11 cellular contexts compared by ENCODE assay signal in genomic region chr3:52218454-52218853, GRCh38. TPM values are rescaled to one million over a fixed set of nuclear protein-coding genes. Genes with fewer than 3 reads are reported as not detected.
DNase-seq lines count a peak whose midpoint lies in the region; ATAC-seq and TF ChIP-seq lines count a peak whose summit lies in the region.
"Had no signal": no experiment of that assay in that cellular context is flagged by ENCODE, and none has a peak within 500 bp of the region (broad histone marks: within the 10 kb centered on the region; RNA-seq: fewer than 3 reads in every experiment).

No MANE protein-coding gene starts in this region.

- H3K36me3 Mint-ChIP-seq in T-helper 1 cell treated with Interleukin-12 subunit alpha and Interleukin-12 subunit beta and Interleukin-4 antibody, amounts not matched to agents 30 μg/mL and 1 μg/mL, for 36 hours (ENCODE audit: low read depth), result peaks cover 24% of the 10 kb centered on the region
- H3K36me3 Mint-ChIP-seq in endodermal cell (ENCODE audit: low read depth), result peaks cover 22% of the 10 kb centered on the region

- H3K4me3 Mint-ChIP-seq in T-helper 1 cell treated with Interleukin-12 subunit alpha and Interleukin-12 subunit beta and Interleukin-4 antibody, amounts not matched to agents 30 μg/mL and 1 μg/mL, for 36 hours, result peak overlapping the region; percentile 25
- H3K4me3 Mint-ChIP-seq in endodermal cell, result no peak overlapping the region

- no peak for TF ChIP-seq RAD21 in HCT116 (IDR thresholded peaks at IDR 0.05; ENCODE audit: low read depth)

- no peaks in the 10 kb centered on the region for H3K9me3 ChIP-seq in HCT116 (ENCODE audit: control insufficient read depth in 1 of 2, insufficient read depth in 1 of 2, low read depth in 1 of 2, low read length in 2 of 2)
- H3K9me3 ChIP-seq in endodermal cell (ENCODE audit: control insufficient read depth, low read length), result no peaks in the 10 kb centered on the region
- H3K9me3 ChIP-seq in sigmoid colon, result no peaks in the 10 kb centered on the region
- H3K9me3 ChIP-seq in GM23248 (ENCODE audit: low read depth), result no peaks in the 10 kb centered on the region

- H3K4me1 ChIP-seq in HCT116 (ENCODE audit: control insufficient read depth in 1 of 2, insufficient read depth in 2 of 2, low read length in 2 of 2), result peaks cover 21 to 42% of the 10 kb centered on the region in 2 experiments
- H3K4me1 ChIP-seq in endodermal cell (ENCODE audit: control insufficient read depth, insufficient read depth, low read length), result peaks cover 8% of the 10 kb centered on the region
- H3K4me1 ChIP-seq in sigmoid colon, result peaks cover 0 to 33% (median 19%) of the 10 kb centered on the region in 4 donors
- peaks cover 13% of the 10 kb centered on the region for H3K4me1 ChIP-seq in GM23248 (ENCODE audit: insufficient read depth)

- H3K79me2 ChIP-seq in HCT116 (ENCODE audit: insufficient read depth, low read length) (no peaks in the 10 kb centered on the region), GM23248 (ENCODE audit: insufficient read depth) (no peaks in the 10 kb centered on the region)

- no peaks in the 10 kb centered on the region for H3K27me3 ChIP-seq in HCT116 (ENCODE audit: insufficient read depth, low read length)
- no peaks in the 10 kb centered on the region for H3K27me3 ChIP-seq in endodermal cell (ENCODE audit: control insufficient read depth, insufficient read depth, low read length, poor library complexity, severe bottlenecking)
- no peaks in the 10 kb centered on the region for H3K27me3 ChIP-seq in sigmoid colon
- H3K27me3 ChIP-seq in GM23248 (replicated peaks; ENCODE audit: insufficient read depth), result no peaks in the 10 kb centered on the region

- peaks cover 8 to 10% of the 10 kb centered on the region in 2 experiments for H3K36me3 ChIP-seq in HCT116 (ENCODE audit: control insufficient read depth in 1 of 2, insufficient read depth in 2 of 2, low read length in 2 of 2)
- H3K36me3 ChIP-seq in endodermal cell (ENCODE audit: control insufficient read depth, insufficient read depth, low read length), result peaks cover 20% of the 10 kb centered on the region
- H3K36me3 ChIP-seq in sigmoid colon, result peaks cover 10 to 22% (median 18%) of the 10 kb centered on the region in 4 donors
- peaks cover 11% of the 10 kb centered on the region; the same call in 1 of the 2 replicates for H3K36me3 ChIP-seq in GM23248 (ENCODE audit: low read depth)

- peaks cover 29% of the 10 kb centered on the region for H3F3A ChIP-seq in GM23248 (ENCODE audit: insufficient read depth)

- H3K4me1 Mint-ChIP-seq in T-helper 1 cell treated with Interleukin-12 subunit alpha and Interleukin-12 subunit beta and Interleukin-4 antibody, amounts not matched to agents 30 μg/mL and 1 μg/mL, for 36 hours (ENCODE audit: low read depth), result peaks cover 62% of the 10 kb centered on the region
- peaks cover 10% of the 10 kb centered on the region for H3K4me1 Mint-ChIP-seq in endodermal cell

- DNase-seq in HCT116 (ENCODE audit: low read depth, low spot score) (no peak), endodermal cell (no peak), sigmoid colon (no peak), dedifferentiated amniotic fluid mesenchymal stem cell (ENCODE audit: extremely low spot score) (no peak), GM23248 (no peak), amniotic stem cell (lab: John Stamatoyannopoulos, UW) (no peak), KG1 (lab: John Stamatoyannopoulos, UW) (no peak)
- DNase-seq: stimulated activated CD4-positive, alpha-beta T cell treated with anti-CD3 and anti-CD28 coated beads, Interleukin-12 subunit alpha, Interleukin-12 subunit beta, amount 100 ng/mL, for 4 hours had no signal

- H4K20me1 ChIP-seq in HCT116 (ENCODE audit: insufficient read depth) (no peaks in the 10 kb centered on the region), GM23248 (ENCODE audit: insufficient read depth) (no peaks in the 10 kb centered on the region)

- H3K9me2 ChIP-seq in HCT116 (ENCODE audit: insufficient read depth), result no peaks in the 10 kb centered on the region
- H3K9me2 ChIP-seq in GM23248 (ENCODE audit: insufficient read depth), result no peaks in the 10 kb centered on the region

- in situ Hi-C loops in GM23248 (cut with MboI), result no loop called here

- TF ChIP-seq CTCF in HCT116 (IDR thresholded peaks at IDR 0.05 in 2 of 3, conservative IDR thresholded peaks at IDR 0.05 in 1 of 3; ENCODE audit: borderline replicate concordance in 1 of 3, insufficient read depth in 1 of 3, low read depth in 2 of 3, low read length in 2 of 3) (no peak), endodermal cell (conservative IDR thresholded peaks at IDR 0.05) (no peak), sigmoid colon (IDR thresholded peaks at IDR 0.05) (no peak)

- peak overlapping the region; percentile 50 for H3K27ac Mint-ChIP-seq in T-helper 1 cell treated with Interleukin-12 subunit alpha and Interleukin-12 subunit beta and Interleukin-4 antibody, amounts not matched to agents 30 μg/mL and 1 μg/mL, for 36 hours
- H3K27ac Mint-ChIP-seq in endodermal cell, result peak overlapping the region; percentile 55

- no peaks in the 10 kb centered on the region for H3K9me3 Mint-ChIP-seq in T-helper 1 cell treated with Interleukin-12 subunit alpha and Interleukin-12 subunit beta and Interleukin-4 antibody, amounts not matched to agents 30 μg/mL and 1 μg/mL, for 36 hours
- no peaks in the 10 kb centered on the region for H3K9me3 Mint-ChIP-seq in endodermal cell

- 93 to 94% methylated on average over 9 to 12 of the region's 12 CpGs for WGBS in endodermal cell (ENCODE audit: insufficient coverage in 1 of 2, insufficient read length in 1 of 2), 2 experiments
- 61 to 78% methylated on average over 12 of the region's 12 CpGs for WGBS in sigmoid colon, 2 donors
- 94 to 96% methylated on average over 12 of the region's 12 CpGs for WGBS in GM23248 (ENCODE audit: low coverage in 1 of 2, low lambda C conversion rate in 2 of 2, missing lambda C conversion rate in 2 of 2), 2 experiments

- H3K4me3 ChIP-seq in HCT116 (replicated peaks in 1 of 2; ENCODE audit: low read depth in 1 of 2, low read length in 2 of 2) (no peak overlapping the region), endodermal cell (ENCODE audit: low read length) (no peak overlapping the region), sigmoid colon (no peak overlapping the region), GM23248 (no peak overlapping the region)

- H2AFZ ChIP-seq in HCT116 (ENCODE audit: low read depth, low read length, poor library complexity, severe bottlenecking) (no peak overlapping the region), GM23248 (no peak overlapping the region)

- CTCF ChIA-PET in HCT116 (lab: Charles Lee), result interaction anchor here (1.2 to 5.4 kb wide), 2 partner anchors 19 to 121 kb away, joined by 4 to 55 read pairs; no protein-coding TSS in a partner anchor

- BruUV-seq in HCT116 (replicated peaks; lab: Mats Ljungman, UMichigan), result no TSS peak

- POLR2A ChIA-PET in HCT116 (lab: Charles Lee), result interaction anchor here (0.6 kb wide), 1 partner anchor 222 kb away, joined by 4 read pairs; no protein-coding TSS in a partner anchor

- no peak overlapping the region; the same call in 1 of the 2 replicates for H3K9ac ChIP-seq in HCT116 (ENCODE audit: low read length)
- H3K9ac ChIP-seq in endodermal cell (ENCODE audit: extremely low read depth, low read length, poor library complexity, severe bottlenecking), result no peak overlapping the region
- no peak overlapping the region for H3K9ac ChIP-seq in GM23248

- no peak for ATAC-seq in HCT116

- peak overlapping the region; percentile 68 for H3K27ac ChIP-seq in HCT116 (ENCODE audit: low read depth, low read length)
- H3K27ac ChIP-seq in endodermal cell (ENCODE audit: low read depth, low read length), result no peak overlapping the region
- peak overlapping the region in 3 of 4 donors; percentile 34 to 66 (median 64) for H3K27ac ChIP-seq in sigmoid colon
- no peak overlapping the region for H3K27ac ChIP-seq in GM23248

- TF ChIP-seq POLR2A in HCT116 (IDR thresholded peaks at IDR 0.05; ENCODE audit: borderline replicate concordance, extremely low read depth, insufficient read depth, insufficient read length) (no peak), sigmoid colon (IDR thresholded peaks at IDR 0.05) (no peak)

- no peaks in the 10 kb centered on the region for H3K27me3 Mint-ChIP-seq in T-helper 1 cell treated with Interleukin-12 subunit alpha and Interleukin-12 subunit beta and Interleukin-4 antibody, amounts not matched to agents 30 μg/mL and 1 μg/mL, for 36 hours (ENCODE audit: low read depth)
- no peaks in the 10 kb centered on the region for H3K27me3 Mint-ChIP-seq in endodermal cell (ENCODE audit: insufficient read depth)

- TF ChIP-seq EP300 in sigmoid colon (IDR thresholded peaks at IDR 0.05), result no peak

- H3K4me2 ChIP-seq in HCT116 (ENCODE audit: low read length), result peak overlapping the region; percentile 69
- no peak overlapping the region for H3K4me2 ChIP-seq in GM23248 (ENCODE audit: unreplicated experiment)

- intact Hi-C loops in HCT116 (cut with micrococcal nuclease) (loop anchor here (5.0 kb wide), 1 partner anchor 66 kb away; the partner anchor contains the start of gene POC1A), sigmoid colon (cut with DNase I) (no loop called here)

- RAD21 ChIA-PET in HCT116 (lab: Charles Lee; ENCODE audit: low non-redundant PET in 1 of 2, low total read pairs in 2 of 2, uncharacterized antibody in 2 of 2, unreplicated experiment in 2 of 2), result interaction anchor here in 1 of 2 experiments (1.4 kb wide), 1 partner anchor 121 kb away, joined by 5 read pairs; no protein-coding TSS in a partner anchor

RNA-seq across cellular contexts. Expression of gene TLR9, which starts 7.0 kb away (rescaled TPM):
- 0.15 TPM for total RNA-seq in HCT116 (2021; ENCODE audit: unreplicated experiment)
- polyA plus RNA-seq in HCT116 (2012), result 0.14 and 0.16 TPM in 2 replicates
- total RNA-seq in endodermal cell, result under 1 TPM in 1 of 2 donors, not detected in 1; 0.11 TPM
- polyA plus RNA-seq in endodermal cell (2013, experiment 1 of 2), result 0.18 TPM
- 0.17 TPM for polyA plus RNA-seq in endodermal cell (2013, experiment 2 of 2)
- under 1 TPM in 2 of 4 donors, not detected in 2; 0.54 to 0.55 TPM for total RNA-seq in sigmoid colon
- polyA plus RNA-seq in sigmoid colon, result under 1 TPM in 1 of 3 donors, not detected in 2; 0.98 TPM
- total RNA-seq in GM23248 (2014; rRNA removed; shearing (Covaris generic)), result not detected in 2 replicates
- 0.11 TPM in 1 of 2 replicates, not detected in the other for polyA plus RNA-seq in GM23248 (2016; fragmentation: Nextera tagmentation; extraction: Ambion mirVana)
- total RNA-seq: epithelial cell of proximal tubule, temporal lobe had no signal

RNA-seq across cellular contexts. Expression of gene ALAS1, which starts 20.5 kb away (rescaled TPM):
- total RNA-seq in HCT116 (2021; ENCODE audit: unreplicated experiment) (74.0 TPM), endodermal cell (10 to 100 TPM; 33.6 to 50.1 TPM), sigmoid colon (10 to 100 TPM; 23.2 to 27.3 (median 25.8) TPM)
- polyA plus RNA-seq in HCT116 (2012), result 97.3 and 97.6 TPM in 2 replicates
- polyA plus RNA-seq in endodermal cell (2013, experiment 1 of 2), result 49.3 TPM
- polyA plus RNA-seq in endodermal cell (2013, experiment 2 of 2), result 41.2 TPM
- polyA plus RNA-seq in sigmoid colon (100 to 1,000 TPM in 1 of 3 donors, 10 to 100 TPM in 2; 70.7 to 121 (median 81.7) TPM), GM23248 (2016; fragmentation: Nextera tagmentation; extraction: Ambion mirVana) (30.4 and 31.0 TPM in 2 replicates)
- 21.2 and 33.9 TPM in 2 replicates for total RNA-seq in GM23248 (2014; rRNA removed; shearing (Covaris generic))

RNA-seq across cellular contexts. Expression of gene TWF2, which starts 20.5 kb away (rescaled TPM):
- total RNA-seq in HCT116 (2021; ENCODE audit: unreplicated experiment) (100 TPM), endodermal cell (10 to 100 TPM; 40.7 to 41.9 TPM), sigmoid colon (10 to 100 TPM; 40.4 to 57.3 (median 50.8) TPM)
- 139 and 142 TPM in 2 replicates for polyA plus RNA-seq in HCT116 (2012)
- 32.6 TPM for polyA plus RNA-seq in endodermal cell (2013, experiment 1 of 2)
- 27.3 TPM for polyA plus RNA-seq in endodermal cell (2013, experiment 2 of 2)
- polyA plus RNA-seq in sigmoid colon (10 to 100 TPM; 62.5 to 79.3 (median 65.3) TPM), GM23248 (2016; fragmentation: Nextera tagmentation; extraction: Ambion mirVana) (95.1 and 105 TPM in 2 replicates)
- 124 and 137 TPM in 2 replicates for total RNA-seq in GM23248 (2014; rRNA removed; shearing (Covaris generic))

RNA-seq across cellular contexts. Expression of gene PPM1M, which starts 27.1 kb away (rescaled TPM):
- 16.6 TPM for total RNA-seq in HCT116 (2021; ENCODE audit: unreplicated experiment)
- polyA plus RNA-seq in HCT116 (2012), result 18.3 and 18.8 TPM in 2 replicates
- total RNA-seq in endodermal cell, result 1 to 10 TPM; 6.7 to 6.8 TPM
- 4.8 TPM for polyA plus RNA-seq in endodermal cell (2013, experiment 1 of 2)
- polyA plus RNA-seq in endodermal cell (2013, experiment 2 of 2), result 3.8 TPM
- total RNA-seq in sigmoid colon, result 10 to 100 TPM; 21.7 to 28.2 (median 24.8) TPM
- polyA plus RNA-seq in sigmoid colon, result 10 to 100 TPM in 2 of 3 donors, 1 to 10 TPM in 1; 5.8 to 16.9 (median 11.4) TPM
- total RNA-seq in GM23248 (2014; rRNA removed; shearing (Covaris generic)), result 26.7 and 35.7 TPM in 2 replicates
- polyA plus RNA-seq in GM23248 (2016; fragmentation: Nextera tagmentation; extraction: Ambion mirVana), result 19.3 and 21.6 TPM in 2 replicates

RNA-seq across cellular contexts. Expression of gene WDR82, which starts 60.0 kb away (rescaled TPM):
- total RNA-seq in HCT116 (2021; ENCODE audit: unreplicated experiment) (89.7 TPM), endodermal cell (10 to 100 TPM; 78.4 to 84.2 TPM), sigmoid colon (10 to 100 TPM; 44.4 to 54.9 (median 48.0) TPM)
- 50.1 and 56.1 TPM in 2 replicates for polyA plus RNA-seq in HCT116 (2012)
- polyA plus RNA-seq in endodermal cell (2013, experiment 1 of 2), result 95.1 TPM
- 88.3 TPM for polyA plus RNA-seq in endodermal cell (2013, experiment 2 of 2)
- polyA plus RNA-seq in sigmoid colon (10 to 100 TPM; 22.2 to 50.2 (median 28.4) TPM), GM23248 (2016; fragmentation: Nextera tagmentation; extraction: Ambion mirVana) (16.1 and 18.7 TPM in 2 replicates)
- 45.3 and 56.1 TPM in 2 replicates for total RNA-seq in GM23248 (2014; rRNA removed; shearing (Covaris generic))

Comparison
In these comparisons a context has a peak if more than half of its experiments do, and no peak if none do; other contexts are left out.
1. H3K27ac ChIP-seq: peak in HCT116 (single experiment) and sigmoid colon (3 of 4); none in endodermal cell (single experiment) and GM23248 (single experiment).